14 cellular contexts compared by ENCODE assay signal in genomic region chr2:170597705-170598420, GRCh38.
"Had no signal": no experiment of that assay in that cellular context is flagged by ENCODE, and none has a peak within 500 bp of the region (broad histone marks: within the 10 kb centered on the region; RNA-seq: fewer than 3 reads in every experiment).

No MANE protein-coding gene starts in this region.

- H3K36me3 ChIP-seq: ascending aorta, lower lobe of right lung had no signal

- ATAC-seq: activated CD4-positive, CD25-positive, alpha-beta regulatory T cell treated with anti-CD3 and anti-CD28 coated beads, Interleukin-2, amount 50 U/mL, for 24 hours; effector memory CD8-positive, alpha-beta T cell; lower lobe of right lung; naive thymus-derived CD4-positive, alpha-beta T cell; stimulated activated naive B cell treated with anti-CD40 and anti-IgM and Interleukin-4, amounts not matched to agents 10 μg/mL and 1 μg/mL and 100 μg/mL, for 72 hours had no signal

- H3K36me3 Mint-ChIP-seq: naive thymus-derived CD4-positive, alpha-beta T cell; stimulated activated naive B cell treated with anti-CD40 and anti-IgM and Interleukin-4, amounts not matched to agents 10 μg/mL and 1 μg/mL and 100 μg/mL, for 72 hours had no signal

- H3K4me3 Mint-ChIP-seq: effector memory CD8-positive, alpha-beta T cell; naive thymus-derived CD4-positive, alpha-beta T cell; stimulated activated naive B cell treated with anti-CD40 and anti-IgM and Interleukin-4, amounts not matched to agents 10 μg/mL and 1 μg/mL and 100 μg/mL, for 72 hours had no signal

- H3K9me3 Mint-ChIP-seq: effector memory CD8-positive, alpha-beta T cell; naive thymus-derived CD4-positive, alpha-beta T cell had no signal

- H3K9me3 ChIP-seq: ascending aorta, lower lobe of right lung had no signal

- DNase-seq: activated naive CD4-positive, alpha-beta T cell; dermis blood vessel endothelial cell; effector memory CD8-positive, alpha-beta T cell; head of caudate nucleus; lower lobe of right lung; naive thymus-derived CD4-positive, alpha-beta T cell; stimulated activated CD4-positive, alpha-beta T cell treated with anti-CD3 and anti-CD28 coated beads, Interleukin-2, amount 100 ng/mL, for 48 hours; stimulated activated naive B cell treated with anti-CD40 and anti-IgM and Interleukin-4, amounts not matched to agents 10 μg/mL and 1 μg/mL and 100 μg/mL, for 72 hours; T-helper 9 cell; trophoblast cell had no signal

- H3K4me1 Mint-ChIP-seq: stimulated activated naive B cell treated with anti-CD40 and anti-IgM and Interleukin-4, amounts not matched to agents 10 μg/mL and 1 μg/mL and 100 μg/mL, for 72 hours had no signal

- H3K27me3 ChIP-seq: ascending aorta had no signal

- H3K4me1 ChIP-seq: ascending aorta, lower lobe of right lung, parathyroid adenoma had no signal

- H3K27ac Mint-ChIP-seq: effector memory CD8-positive, alpha-beta T cell; naive thymus-derived CD4-positive, alpha-beta T cell; stimulated activated naive B cell treated with anti-CD40 and anti-IgM and Interleukin-4, amounts not matched to agents 10 μg/mL and 1 μg/mL and 100 μg/mL, for 72 hours had no signal

- H3K9ac ChIP-seq: parathyroid adenoma had no signal

- H3K4me3 ChIP-seq: ascending aorta, lower lobe of right lung had no signal

- H3K79me2 ChIP-seq: parathyroid adenoma had no signal

- H3K27ac ChIP-seq: ascending aorta, epithelial cell of prostate, lower lobe of right lung, parathyroid adenoma had no signal

- H2AFZ ChIP-seq: parathyroid adenoma had no signal
